18 cellular contexts compared by ENCODE assay signal in genomic region chr6:106490974-106491373, GRCh38.
"Had no signal": no experiment of that assay in that cellular context is flagged by ENCODE, and none has a peak within 500 bp of the region (broad histone marks: within the 10 kb centered on the region; RNA-seq: fewer than 3 reads in every experiment).

No MANE protein-coding gene starts in this region.

- H3K9me3 Mint-ChIP-seq: stimulated activated effector memory CD8-positive, alpha-beta T cell treated with anti-CD3 and anti-CD28 coated beads, Interleukin-12 subunit alpha, Interleukin-12 subunit beta, amount 100 ng/mL, for 72 hours had no signal

- H3K9me3 ChIP-seq: mucosa of descending colon, neutrophil, right lobe of liver, tibial artery, upper lobe of left lung, uterus had no signal

- DNase-seq: effector memory CD4-positive, alpha-beta T cell; foreskin melanocyte; head of caudate nucleus; left colon; mucosa of descending colon; naive thymus-derived CD8-positive, alpha-beta T cell; psoas muscle; retina; right lobe of liver; stimulated activated CD4-positive, alpha-beta T cell treated with anti-CD3 and anti-CD28 coated beads, Interleukin-4, amount 100 ng/mL, for 1 hour; stimulated activated CD8-positive, alpha-beta memory T cell treated with anti-CD3 and anti-CD28 coated beads, Interleukin-4, amount 100 ng/mL, for 48 hours; stimulated activated naive CD8-positive, alpha-beta T cell treated with anti-CD3 and anti-CD28 coated beads, Interleukin-15, Interleukin-2, amounts not matched to agents 100 U/mL and 50 U/mL, for 24 hours; tibial artery; upper lobe of left lung; uterus had no signal

- H3K4me3 Mint-ChIP-seq: naive thymus-derived CD8-positive, alpha-beta T cell; stimulated activated effector memory CD8-positive, alpha-beta T cell treated with anti-CD3 and anti-CD28 coated beads, Interleukin-12 subunit alpha, Interleukin-12 subunit beta, amount 100 ng/mL, for 72 hours had no signal

- H3K36me3 Mint-ChIP-seq: naive thymus-derived CD8-positive, alpha-beta T cell; stimulated activated effector memory CD8-positive, alpha-beta T cell treated with anti-CD3 and anti-CD28 coated beads, Interleukin-12 subunit alpha, Interleukin-12 subunit beta, amount 100 ng/mL, for 72 hours had no signal

- H3K36me3 ChIP-seq: neutrophil, right lobe of liver, tibial artery, upper lobe of left lung, uterus had no signal

- H3K27ac Mint-ChIP-seq: naive thymus-derived CD8-positive, alpha-beta T cell had no signal

- H3K4me1 Mint-ChIP-seq: stimulated activated effector memory CD8-positive, alpha-beta T cell treated with anti-CD3 and anti-CD28 coated beads, Interleukin-12 subunit alpha, Interleukin-12 subunit beta, amount 100 ng/mL, for 72 hours had no signal

- H3K27me3 ChIP-seq: hepatocyte, neutrophil, right lobe of liver, upper lobe of left lung had no signal

- H3K4me3 ChIP-seq: hepatocyte, mucosa of descending colon, psoas muscle, right lobe of liver, tibial artery, upper lobe of left lung, uterus had no signal

- H3K27ac ChIP-seq: hepatocyte, neutrophil, psoas muscle, right lobe of liver, tibial artery, upper lobe of left lung, uterus had no signal

- H3K4me1 ChIP-seq: psoas muscle, right lobe of liver, tibial artery, upper lobe of left lung, uterus had no signal

- ATAC-seq: mucosa of descending colon; naive thymus-derived CD8-positive, alpha-beta T cell; psoas muscle; right lobe of liver; stimulated activated effector memory CD8-positive, alpha-beta T cell treated with anti-CD3 and anti-CD28 coated beads, Interleukin-12 subunit alpha, Interleukin-12 subunit beta, amount 100 ng/mL, for 72 hours; stimulated activated naive CD8-positive, alpha-beta T cell treated with anti-CD3 and anti-CD28 coated beads, Interleukin-15, Interleukin-2, amounts not matched to agents 100 U/mL and 50 U/mL, for 24 hours had no signal
